ENCODE assay signal across 26 cellular contexts in genomic region chr5:79707535-79707934, GRCh38.
"Had no signal": no experiment of that assay in that cellular context is flagged by ENCODE, and none has a peak within 500 bp of the region (broad histone marks: within the 10 kb centered on the region; RNA-seq: fewer than 3 reads in every experiment).

No MANE protein-coding gene starts in this region.

- ATAC-seq: activated CD4-positive, CD25-positive, alpha-beta regulatory T cell treated with anti-CD3 and anti-CD28 coated beads, Interleukin-2, amount 50 U/mL, for 24 hours; effector memory CD8-positive, alpha-beta T cell; naive thymus-derived CD4-positive, alpha-beta T cell; stimulated activated naive CD8-positive, alpha-beta T cell treated with anti-CD3 and anti-CD28 coated beads, Interleukin-15, amount 100 ng/mL, for 72 hours had no signal

- H3K4me1 ChIP-seq: uterus had no signal

- H3K27me3 ChIP-seq: brain microvascular endothelial cell, ovary, uterus had no signal

- H3K27me3 Mint-ChIP-seq: activated CD4-positive, alpha-beta memory T cell treated with anti-CD3 and anti-CD28 coated beads for 36 hours; activated CD4-positive, alpha-beta T cell treated with anti-CD3 and anti-CD28 coated beads, Interleukin-2, amount 10 ng/mL, durations not matched to agents 24 days and 14 days; activated T-cell treated with anti-CD3 and anti-CD28 coated beads, Interleukin-2, amount 50 U/mL, for 24 hours; effector memory CD8-positive, alpha-beta T cell; progenitor cell of endocrine pancreas; stimulated activated naive CD8-positive, alpha-beta T cell treated with anti-CD3 and anti-CD28 coated beads, Interleukin-15, amount 100 ng/mL, for 72 hours; type B pancreatic cell had no signal

- H3K27ac Mint-ChIP-seq: activated CD4-positive, alpha-beta memory T cell treated with anti-CD3 and anti-CD28 coated beads for 36 hours; activated CD4-positive, alpha-beta T cell treated with anti-CD3 and anti-CD28 coated beads, Interleukin-2, amount 10 ng/mL, durations not matched to agents 24 days and 14 days; activated T-cell treated with anti-CD3 and anti-CD28 coated beads, Interleukin-2, amount 50 U/mL, for 24 hours; effector memory CD8-positive, alpha-beta T cell; naive thymus-derived CD4-positive, alpha-beta T cell; progenitor cell of endocrine pancreas; T-helper 1 cell treated with Interleukin-12 subunit alpha and Interleukin-12 subunit beta and Interleukin-4 antibody, amounts not matched to agents 30 μg/mL and 1 μg/mL, for 36 hours; type B pancreatic cell had no signal

- H3K4me1 Mint-ChIP-seq: activated CD4-positive, alpha-beta T cell treated with anti-CD3 and anti-CD28 coated beads, Interleukin-2, amount 10 ng/mL, durations not matched to agents 24 days and 14 days had no signal

- H3K4me3 ChIP-seq: ovary, uterus had no signal

- H3K9me3 ChIP-seq: ovary, uterus had no signal

- H3K36me3 Mint-ChIP-seq: activated CD4-positive, alpha-beta memory T cell treated with anti-CD3 and anti-CD28 coated beads for 36 hours; naive thymus-derived CD4-positive, alpha-beta T cell; type B pancreatic cell had no signal

- H3K4me3 Mint-ChIP-seq: activated CD4-positive, alpha-beta memory T cell treated with anti-CD3 and anti-CD28 coated beads for 36 hours; activated CD4-positive, alpha-beta T cell treated with anti-CD3 and anti-CD28 coated beads, Interleukin-2, amount 10 ng/mL, durations not matched to agents 24 days and 14 days; activated T-cell treated with anti-CD3 and anti-CD28 coated beads, Interleukin-2, amount 50 U/mL, for 24 hours; effector memory CD8-positive, alpha-beta T cell; naive thymus-derived CD4-positive, alpha-beta T cell; stimulated activated naive CD8-positive, alpha-beta T cell treated with anti-CD3 and anti-CD28 coated beads, Interleukin-15, amount 100 ng/mL, for 72 hours; T-helper 1 cell treated with Interleukin-12 subunit alpha and Interleukin-12 subunit beta and Interleukin-4 antibody, amounts not matched to agents 30 μg/mL and 1 μg/mL, for 36 hours; type B pancreatic cell had no signal

- H3K27ac ChIP-seq: brain microvascular endothelial cell, ovary, uterus, WERI-Rb-1 had no signal

- DNase-seq: activated CD4-positive, alpha-beta memory T cell treated with anti-CD3 and anti-CD28 coated beads for 36 hours; activated CD4-positive, alpha-beta T cell treated with anti-CD3 and anti-CD28 coated beads, Interleukin-2, amount 10 ng/mL, durations not matched to agents 24 days and 14 days; activated CD8-positive, alpha-beta memory T cell treated with anti-CD3 and anti-CD28 coated beads, Interleukin-2, amount 50 U/mL, for 4 hours; activated gamma-delta T cell treated with Interleukin-2 at 50 U/mL for 16 hours; activated naive CD4-positive, alpha-beta T cell treated with anti-CD3 and anti-CD28 coated beads, Interleukin-2, amount 50 U/mL, for 16 hours; activated T-cell treated with anti-CD3 and anti-CD28 coated beads, Interleukin-2, amount 50 U/mL, for 24 hours; amniotic stem cell; brain microvascular endothelial cell; caudate nucleus; cortex of kidney; effector memory CD8-positive, alpha-beta T cell; erythroblast; midbrain; naive thymus-derived CD4-positive, alpha-beta T cell; ovary; retina; stimulated activated naive CD8-positive, alpha-beta T cell treated with anti-CD3 and anti-CD28 coated beads, Interleukin-15, amount 100 ng/mL, for 72 hours; substantia nigra; SW 1271; T1000; uterus; WERI-Rb-1 had no signal

- H3K36me3 ChIP-seq: brain microvascular endothelial cell, ovary, uterus, WERI-Rb-1 had no signal

- H3K9me3 Mint-ChIP-seq: activated CD4-positive, alpha-beta T cell treated with anti-CD3 and anti-CD28 coated beads, Interleukin-2, amount 10 ng/mL, durations not matched to agents 24 days and 14 days; activated T-cell treated with anti-CD3 and anti-CD28 coated beads, Interleukin-2, amount 50 U/mL, for 24 hours; effector memory CD8-positive, alpha-beta T cell; T-helper 1 cell treated with Interleukin-12 subunit alpha and Interleukin-12 subunit beta and Interleukin-4 antibody, amounts not matched to agents 30 μg/mL and 1 μg/mL, for 36 hours had no signal
